In genomic region chr2:7289697-7290096, GRCh38 we compare ENCODE assay signal across 15 cellular contexts.
A peak's percentile ranks its signal among the peaks of the same experiment; 100 is the strongest.
DNase-seq lines count a peak whose midpoint lies in the region; ATAC-seq, FAIRE-seq and TF ChIP-seq lines count a peak whose summit lies in the region.
"Had no signal": no experiment of that assay in that cellular context is flagged by ENCODE, and none has a peak within 500 bp of the region (broad histone marks: within the 10 kb centered on the region; RNA-seq: fewer than 3 reads in every experiment).

No MANE protein-coding gene starts in this region.

- H3K56ac ChIP-seq in H1 (replicated peaks; ENCODE audit: insufficient read length, low read depth, low read length), result no peak overlapping the region

- no peak overlapping the region for H2BK20ac ChIP-seq in H1 (ENCODE audit: low read length)

- no peak overlapping the region for H3K14ac ChIP-seq in H1 (ENCODE audit: insufficient read length)

- CTCF ChIA-PET in H1 (lab: Charles Lee; ENCODE audit: partially characterized antibody), result interaction anchor here (1.0 kb wide), 1 partner anchor 1036 kb away, joined by 3 read pairs; no protein-coding TSS in a partner anchor

- H3K27ac Mint-ChIP-seq in GM23338, result no peak overlapping the region
- H3K27ac Mint-ChIP-seq: B cell; CD8-positive, alpha-beta T cell had no signal

- TF ChIP-seq EP300 in H1 (IDR thresholded peaks at IDR 0.05; ENCODE audit: borderline replicate concordance in 1 of 2, low read depth in 2 of 2, low read length in 2 of 2), result no peak

- H3K4me2 ChIP-seq in GM23338 (no peak overlapping the region), H1 (ENCODE audit: insufficient read depth in 1 of 2, low read depth in 2 of 2, low read length in 2 of 2) (no peak overlapping the region)
- H3K4me2 ChIP-seq: BLaER1 treated with 17β-estradiol and CSF1 and Interleukin-3, amounts not matched to agents 10 nM and 100 nM had no signal

- H2BK5ac ChIP-seq in H1 (ENCODE audit: low read depth, low read length), result no peak overlapping the region

- H3K27ac ChIP-seq in GM23338 (ENCODE audit: low read depth), result no peak overlapping the region
- no peak overlapping the region for H3K27ac ChIP-seq in H1 (ENCODE audit: low read depth, low read length)
- H3K27ac ChIP-seq in colonic mucosa, result no peak overlapping the region
- H3K27ac ChIP-seq: BLaER1 treated with 17β-estradiol and CSF1 and Interleukin-3, amounts not matched to agents 10 nM and 100 nM had no signal

- no peaks in the 10 kb centered on the region for H3K36me3 Mint-ChIP-seq in GM23338 (ENCODE audit: low read depth)
- H3K36me3 Mint-ChIP-seq: CD8-positive, alpha-beta T cell had no signal

- no peak overlapping the region for H4K5ac ChIP-seq in H1 (ENCODE audit: insufficient read length, low read depth, low read length)

- no peak overlapping the region for H3K4me3 Mint-ChIP-seq in GM23338
- H3K4me3 Mint-ChIP-seq: B cell; CD8-positive, alpha-beta T cell had no signal

- peak; percentile 28 for DNase-seq in GM23338 (ENCODE audit: low spot score)
- DNase-seq in NT2/D1 (ENCODE audit: low read depth, low spot score), result peak; percentile 30
- DNase-seq in H1 (ENCODE audit: low read depth in 1 of 2, low spot score in 2 of 2), result peak in 1 of 2 experiments; percentile 3
- DNase-seq in inferior parietal cortex (ENCODE audit: extremely low spot score), result peak; percentile 17
- no peak for DNase-seq in colonic mucosa
- DNase-seq: Calu3; CD8-positive, alpha-beta T cell; DMS79 treated with DMSO at 0.1 percent for 48 hours; GF-D8; HCEC 1CT; IMR-90 had no signal

- peaks cover under 1% of the 10 kb centered on the region for H3K27me3 Mint-ChIP-seq in GM23338 (ENCODE audit: insufficient read depth, low read depth, poor library complexity)
- H3K27me3 Mint-ChIP-seq: B cell had no signal

- H2BK15ac ChIP-seq in H1 (ENCODE audit: low read length), result no peak overlapping the region

- no peaks in the 10 kb centered on the region for H4K20me1 ChIP-seq in GM23338 (replicated peaks; ENCODE audit: insufficient read depth)
- H4K20me1 ChIP-seq in H1 (replicated peaks in 1 of 2; ENCODE audit: control insufficient read depth in 1 of 2, insufficient read depth in 2 of 2, low read length in 2 of 2), result no peaks in the 10 kb centered on the region
- H4K20me1 ChIP-seq: BLaER1 treated with 17β-estradiol and CSF1 and Interleukin-3, amounts not matched to agents 10 nM and 100 nM had no signal

- H3K27me3 ChIP-seq in GM23338 (ENCODE audit: insufficient read depth) (no peaks in the 10 kb centered on the region), NT2/D1 (ENCODE audit: insufficient read depth, insufficient read length) (no peaks in the 10 kb centered on the region), H1 (replicated peaks in 1 of 4; ENCODE audit: control insufficient read depth in 3 of 4, extremely low read depth in 1 of 4, insufficient read depth in 3 of 4, low read length in 3 of 4) (no peaks in the 10 kb centered on the region), colonic mucosa (no peaks in the 10 kb centered on the region)
- H3K27me3 ChIP-seq: BLaER1 treated with 17β-estradiol and CSF1 and Interleukin-3, amounts not matched to agents 10 nM and 100 nM had no signal

- no peaks in the 10 kb centered on the region for H3K79me1 ChIP-seq in H1 (ENCODE audit: low read depth, low read length)

- intact Hi-C loops in colonic mucosa (cut with DNase I), result no loop called here

- H2AK5ac ChIP-seq in H1 (ENCODE audit: low read depth, low read length), result no peak overlapping the region

- H3K4me1 ChIP-seq in GM23338 (ENCODE audit: insufficient read depth) (no peaks in the 10 kb centered on the region), NT2/D1 (ENCODE audit: insufficient read depth, insufficient read length) (no peaks in the 10 kb centered on the region), H1 (replicated peaks in 1 of 4; ENCODE audit: control insufficient read depth in 3 of 4, insufficient read depth in 4 of 4, low read length in 3 of 4) (no peaks in the 10 kb centered on the region), colonic mucosa (no peaks in the 10 kb centered on the region)
- H3K4me1 ChIP-seq: BLaER1 treated with 17β-estradiol and CSF1 and Interleukin-3, amounts not matched to agents 10 nM and 100 nM had no signal

- no peaks in the 10 kb centered on the region for H3K79me2 ChIP-seq in GM23338 (replicated peaks; ENCODE audit: insufficient read depth)
- H3K79me2 ChIP-seq in H1 (ENCODE audit: control insufficient read depth in 1 of 2, insufficient read depth in 2 of 2, low read length in 2 of 2), result no peaks in the 10 kb centered on the region

- ATAC-seq in GM23338 (peak; percentile 82), GM18511 (IDR thresholded peaks at IDR 0.05; ENCODE audit: unreplicated experiment) (no peak)
- ATAC-seq: CD8-positive, alpha-beta T cell had no signal

- H4K8ac ChIP-seq in H1 (ENCODE audit: extremely low read depth, insufficient read depth, low read length), result no peak overlapping the region

- H3K23me2 ChIP-seq in H1 (ENCODE audit: low read depth, low read length), result no peaks in the 10 kb centered on the region

- no peak for TF ChIP-seq POLR2A in H1 (IDR thresholded peaks at IDR 0.05; ENCODE audit: control extremely low read depth in 1 of 2, low read depth in 2 of 2, low read length in 2 of 2)

- POLR2A ChIA-PET in H1 (lab: Charles Lee; ENCODE audit: partially characterized antibody), result no interaction called here

- H3K4ac ChIP-seq in H1 (replicated peaks; ENCODE audit: insufficient read length, low read depth, low read length), result no peak overlapping the region

- H3F3A ChIP-seq in GM23338 (replicated peaks; ENCODE audit: low read depth), result no peaks in the 10 kb centered on the region

- no peak overlapping the region for H3K18ac ChIP-seq in H1 (ENCODE audit: extremely low read depth, low read length)

- TF ChIP-seq CTCF in GM23338 (conservative IDR thresholded peaks at IDR 0.05; ENCODE audit: low read depth in 2 of 2) (no peak), H1 (IDR thresholded peaks at IDR 0.05; ENCODE audit: control extremely low read depth in 1 of 3, insufficient read depth in 1 of 3, low read depth in 1 of 3, low read length in 3 of 3) (no peak), colonic mucosa (IDR thresholded peaks at IDR 0.05) (no peak)

- H3K4me1 Mint-ChIP-seq in GM23338, result peaks cover 7% of the 10 kb centered on the region
- H3K4me1 Mint-ChIP-seq: B cell had no signal

- no peak overlapping the region for H2BK120ac ChIP-seq in H1 (replicated peaks; ENCODE audit: low read depth, low read length)

- H3K4me3 ChIP-seq in GM23338, result no peak overlapping the region
- H3K4me3 ChIP-seq in NT2/D1 (ENCODE audit: insufficient read length, low read depth), result no peak overlapping the region
- H3K4me3 ChIP-seq in H1 (ENCODE audit: extremely low read depth in 1 of 4, insufficient read depth in 2 of 4, low read depth in 3 of 4, low read length in 4 of 4), result no peak overlapping the region
- no peak overlapping the region for H3K4me3 ChIP-seq in colonic mucosa
- H3K4me3 ChIP-seq: BLaER1 treated with 17β-estradiol and CSF1 and Interleukin-3, amounts not matched to agents 10 nM and 100 nM had no signal

- no peak overlapping the region for H2BK12ac ChIP-seq in H1 (ENCODE audit: low read depth, low read length)

- H3K9me3 ChIP-seq in NT2/D1 (ENCODE audit: insufficient read depth, low read length) (no peaks in the 10 kb centered on the region), H1 (ENCODE audit: insufficient read depth in 2 of 2, low read depth in 1 of 2, low read length in 1 of 2) (no peaks in the 10 kb centered on the region), colonic mucosa (no peaks in the 10 kb centered on the region)
- H3K9me3 ChIP-seq: BLaER1 treated with 17β-estradiol and CSF1 and Interleukin-3, amounts not matched to agents 10 nM and 100 nM had no signal

- FAIRE-seq in H1 (lab: Jason Lieb, UNC), result peak; percentile 7
- FAIRE-seq: HTR-8/SVneo had no signal

- H4K91ac ChIP-seq in H1 (replicated peaks; ENCODE audit: insufficient read length, low read length), result no peak overlapping the region

- H3K36me3 ChIP-seq in GM23338 (ENCODE audit: insufficient read depth), result no peaks in the 10 kb centered on the region
- H3K36me3 ChIP-seq in NT2/D1 (ENCODE audit: insufficient read depth, insufficient read length, low read length), result no peaks in the 10 kb centered on the region
- H3K36me3 ChIP-seq in H1 (ENCODE audit: control insufficient read depth in 2 of 4, insufficient read depth in 4 of 4, low read length in 3 of 4), result no peaks in the 10 kb centered on the region
- no peaks in the 10 kb centered on the region for H3K36me3 ChIP-seq in colonic mucosa
- H3K36me3 ChIP-seq: BLaER1 treated with 17β-estradiol and CSF1 and Interleukin-3, amounts not matched to agents 10 nM and 100 nM had no signal

- no peak overlapping the region for H3K23ac ChIP-seq in H1 (ENCODE audit: insufficient read length)

- H3K9me3 Mint-ChIP-seq in GM23338, result no peaks in the 10 kb centered on the region
- H3K9me3 Mint-ChIP-seq: CD8-positive, alpha-beta T cell had no signal

- TF ChIP-seq RAD21 in H1 (IDR thresholded peaks at IDR 0.05 in 1 of 2, conservative IDR thresholded peaks at IDR 0.05 in 1 of 2; ENCODE audit: low read depth in 2 of 2, low read length in 2 of 2), result no peak

- WGBS in H1 (ENCODE audit: extremely low coverage in 1 of 2, insufficient coverage in 1 of 2, insufficient read length in 1 of 2, insufficient replicate concordance in 2 of 2, low coverage in 1 of 2, low lambda C conversion rate in 2 of 2, missing lambda C conversion rate in 1 of 2), 2 experiments, result 77% methylated on average over 7 of the region's 7 CpGs; no CpG with 5 or more reads in 1 of the 2 experiments

- no peak overlapping the region for H2AFZ ChIP-seq in GM23338
- no peak overlapping the region for H2AFZ ChIP-seq in H1 (ENCODE audit: low read length)

- H3K9ac ChIP-seq in NT2/D1 (ENCODE audit: insufficient read length, low read depth), result no peak overlapping the region
- H3K9ac ChIP-seq in H1 (replicated peaks in 1 of 4; ENCODE audit: extremely low read depth in 1 of 4, low read depth in 3 of 4, low read length in 3 of 4), result no peak overlapping the region
- H3K9ac ChIP-seq in colonic mucosa (ENCODE audit: low read depth in 2 of 2, low read length in 2 of 2), result no peak overlapping the region
- H3K9ac ChIP-seq: BLaER1 treated with 17β-estradiol and CSF1 and Interleukin-3, amounts not matched to agents 10 nM and 100 nM had no signal

- 0 out of 2 replicates have a peak, but pooled peaks cover 7% of the 10 kb centered on the region for H3K9me2 ChIP-seq in GM23338 (ENCODE audit: insufficient read depth)

TF ChIP-seq in H1, 55 proteins besides CTCF, POLR2A, EP300 and RAD21:
- TF ChIP-seq CTBP2 (IDR thresholded peaks at IDR 0.05; ENCODE audit: borderline replicate concordance, insufficient read depth, insufficient read length, low read length) (no peak), NANOG (IDR thresholded peaks at IDR 0.05; ENCODE audit: insufficient read depth, low read depth, low read length, poor library complexity, severe bottlenecking) (peak; percentile 33), KDM4A (IDR thresholded peaks at IDR 0.05; ENCODE audit: low read depth, low read length, severe bottlenecking) (no peak), SP4 (IDR thresholded peaks at IDR 0.05; ENCODE audit: low read length) (no peak), GABPA (IDR thresholded peaks at IDR 0.05; ENCODE audit: borderline replicate concordance, insufficient read depth, low read length) (no peak), SP1 (IDR thresholded peaks at IDR 0.05; ENCODE audit: low read depth, low read length) (no peak), TCF12 (IDR thresholded peaks at IDR 0.05; ENCODE audit: low read depth, low read length) (no peak), SIRT6 (IDR thresholded peaks at IDR 0.05; ENCODE audit: low read length) (no peak)
